ENCODE assay signal across 1 cellular context in the genomic region with DNA sequence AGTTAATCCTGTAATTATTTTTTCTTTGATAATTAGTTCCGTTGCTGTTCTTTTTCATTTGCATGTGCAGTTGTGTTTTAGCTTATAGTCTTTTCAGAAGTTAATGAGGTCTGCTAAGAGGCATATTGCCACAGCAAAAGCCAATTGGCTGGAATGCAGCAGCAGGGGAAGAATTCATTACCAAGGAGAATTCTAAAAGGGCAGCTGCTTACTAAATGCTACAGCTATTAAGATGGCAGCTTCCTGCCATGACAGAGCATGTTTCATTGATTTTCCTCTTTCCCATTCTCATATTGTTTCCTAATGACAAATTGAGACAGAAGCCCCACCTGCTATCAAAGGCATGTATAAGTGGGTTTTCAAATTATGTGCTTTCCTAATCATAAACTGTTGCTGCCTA.
A peak's percentile ranks its signal among the peaks of the same experiment; 100 is the strongest.
TF ChIP-seq lines count a peak whose summit lies in the region.

No MANE protein-coding gene starts in this region.

TF ChIP-seq in H1, 55 proteins besides CTCF, POLR2A, EP300 and RAD21 (continued from another document):
- TF ChIP-seq KDM1A (IDR thresholded peaks at IDR 0.05; ENCODE audit: borderline replicate concordance, low read length): no peak
- no peak for TF ChIP-seq PHF8 (conservative IDR thresholded peaks at IDR 0.05; ENCODE audit: low read depth, low read length)
- TF ChIP-seq CBX8 (IDR thresholded peaks at IDR 0.05; ENCODE audit: borderline replicate concordance, low read depth, low read length): no peak
- peak; percentile 69 for TF ChIP-seq TEAD4 (IDR thresholded peaks at IDR 0.05; ENCODE audit: low read depth, low read length)
- no peak for TF ChIP-seq SP1 (IDR thresholded peaks at IDR 0.05; ENCODE audit: low read depth, low read length)
- peak; percentile 50 for TF ChIP-seq BACH1 (IDR thresholded peaks at IDR 0.05; ENCODE audit: low read length)
- no peak for TF ChIP-seq CEBPB (IDR thresholded peaks at IDR 0.05; ENCODE audit: low read depth, low read length)
- peak; percentile 67; the same call in 1 of the 2 replicates for TF ChIP-seq YY1 (IDR thresholded peaks at IDR 0.05; ENCODE audit: low read depth, low read length)
- no peak for TF ChIP-seq NANOG (IDR thresholded peaks at IDR 0.05; ENCODE audit: insufficient read depth, low read depth, low read length, poor library complexity, severe bottlenecking)
- no peak for TF ChIP-seq RXRA (IDR thresholded peaks at IDR 0.05; ENCODE audit: insufficient read depth, low read depth, low read length)
- no peak for TF ChIP-seq RBBP5 (IDR thresholded peaks at IDR 0.05; ENCODE audit: borderline replicate concordance, low read depth, low read length)
- TF ChIP-seq RNF2 (IDR thresholded peaks at IDR 0.05; ENCODE audit: borderline replicate concordance, low read depth, low read length, missing control alignments, poor library complexity, severe bottlenecking): no peak
- peak; percentile 38; the same call in 1 of the 2 replicates for TF ChIP-seq MAFK (IDR thresholded peaks at IDR 0.05; ENCODE audit: low read depth, low read length)
- no peak for TF ChIP-seq BCL11A (IDR thresholded peaks at IDR 0.05; ENCODE audit: low read depth in 2 of 2, low read length in 2 of 2)
